2 cellular contexts compared by ENCODE assay signal in the genomic region with DNA sequence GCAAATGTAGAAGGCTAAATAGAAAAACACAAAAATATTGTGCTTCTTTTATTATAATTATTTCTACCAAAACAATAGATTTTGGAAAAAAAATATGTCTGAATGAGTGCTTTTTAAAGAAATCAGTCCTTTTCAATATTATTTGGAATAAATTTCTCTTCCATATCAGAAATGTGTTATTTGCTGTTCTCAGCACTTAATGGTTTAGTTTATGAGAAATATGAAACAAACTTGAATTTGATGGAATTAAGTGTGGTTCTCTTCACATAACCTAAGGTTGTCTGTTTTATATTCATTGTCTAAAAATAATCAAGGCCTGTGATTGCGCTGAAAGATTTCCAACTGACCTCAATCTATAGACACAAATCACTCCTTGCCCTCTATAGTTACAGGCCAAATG.
TF ChIP-seq lines count a peak whose summit lies in the region.

No MANE protein-coding gene starts in this region.

TF ChIP-seq in HepG2, 621 proteins besides CTCF, POLR2A, EP300 and RAD21 (continued from another document):
- TF ChIP-seq MAFF (IDR thresholded peaks at IDR 0.05; ENCODE audit: low read depth, low read length): peak; percentile 44; the same call in 1 of the 2 replicates

TF ChIP-seq in K562, 482 proteins besides CTCF, POLR2A, EP300 and RAD21 (continued from another document):
- 0 out of 2 replicates have a peak, but pooled peaks have one; percentile 5 for TF ChIP-seq C11orf30 (IDR thresholded peaks at IDR 0.05; ENCODE audit: low read depth)
TF ChIP-seq in K562: peak in this region for 2.
